Comparison of ENCODE assay signal across 8 cellular contexts in the genomic region with DNA sequence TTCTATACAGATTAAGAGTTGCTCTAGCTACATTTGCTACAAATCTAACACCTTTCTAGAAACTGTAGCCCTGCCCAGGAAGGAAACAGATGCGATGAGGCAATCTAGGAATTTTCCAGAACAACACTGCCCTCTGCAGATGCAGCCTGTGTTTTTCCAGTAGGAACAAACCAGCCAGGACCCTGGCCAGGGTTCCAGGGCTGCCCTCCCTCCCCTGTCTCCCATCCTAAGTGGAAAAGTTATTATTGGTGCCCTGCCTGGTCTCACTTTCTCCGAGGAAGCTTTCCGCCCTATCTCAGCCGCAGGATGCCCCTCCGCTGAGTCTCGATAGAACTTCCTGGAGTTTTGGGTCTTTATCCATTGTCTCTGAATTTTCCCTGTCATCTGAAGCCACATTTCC. TPM values are rescaled to one million over a fixed set of nuclear protein-coding genes. Genes with fewer than 3 reads are reported as not detected.
A peak's percentile ranks its signal among the peaks of the same experiment; 100 is the strongest.
DNase-seq lines count a peak whose midpoint lies in the region; ATAC-seq and TF ChIP-seq lines count a peak whose summit lies in the region.
"Not testable (repeated sequence)": the region's sequence is repeated elsewhere in the genome, so short reads cannot be mapped to it uniquely, and the experiment has no call there.

No MANE protein-coding gene starts in this region.

- TF ChIP-seq CTCF in AG09319 (IDR thresholded peaks at IDR 0.05; ENCODE audit: low read depth, low read length) (peak; percentile 41), GM10248 (IDR thresholded peaks at IDR 0.05; ENCODE audit: control extremely low read depth, extremely low read depth, low read depth, missing control alignments) (peak; percentile 21), chondrocyte (IDR thresholded peaks at IDR 0.05) (peak; percentile 83)
- not testable (repeated sequence) for TF ChIP-seq CTCF in gastrocnemius medialis (IDR thresholded peaks at IDR 0.05 in 4 of 5, conservative IDR thresholded peaks at IDR 0.05 in 1 of 5)

- not testable (repeated sequence) for H3K36me3 Mint-ChIP-seq in chondrocyte (ENCODE audit: low read depth); memory B cell

- CTCF ChIA-PET in GM10248 (lab: Yijun Ruan, JAX), result interaction anchor here (0.8 to 4.2 kb wide), 3 partner anchors 23 to 188 kb away, joined by 3 to 21 read pairs (median 3); no protein-coding TSS in a partner anchor

- intact Hi-C loops in Right ventricle myocardium inferior (cut with DNase I) (loop anchor here (5.0 kb wide), 1 partner anchor 101 kb away; no protein-coding TSS in a partner anchor), gastrocnemius medialis (cut with DNase I; ENCODE audit: low total_unique reads) (loop anchor here (10.0 kb wide), 2 partner anchors 99 to 139 kb away; partner anchors contain the start of gene RFC2)

- H3K27ac ChIP-seq in gastrocnemius medialis, result peak overlapping the region in 2 of 4 donors; percentile 14 to 26

- not testable (repeated sequence) for H3K4me1 Mint-ChIP-seq in chondrocyte (ENCODE audit: low read depth); memory B cell

- H3K9me3 ChIP-seq in gastrocnemius medialis, result not testable (repeated sequence)

- not testable (repeated sequence) for H3K9me3 Mint-ChIP-seq in chondrocyte (ENCODE audit: low read depth); memory B cell

- not testable (repeated sequence) for H3K27me3 ChIP-seq in gastrocnemius medialis

- POLR2A ChIA-PET in GM10248 (lab: Yijun Ruan, JAX), result not testable (repeated sequence)

- peak overlapping the region; percentile 76 for H3K27ac Mint-ChIP-seq in chondrocyte (ENCODE audit: unreplicated experiment)
- peak overlapping the region; percentile 24 for H3K27ac Mint-ChIP-seq in memory B cell

- H3K4me1 ChIP-seq in gastrocnemius medialis, result not testable (repeated sequence)

- H3K36me3 ChIP-seq in gastrocnemius medialis, result not testable (repeated sequence)

- TF ChIP-seq POLR2A in gastrocnemius medialis (IDR thresholded peaks at IDR 0.05), result not testable (repeated sequence)

- DNase-seq in AG09319 (ENCODE audit: extremely low read depth, low read depth); GM10248 (ENCODE audit: extremely low spot score); Right ventricle myocardium inferior (ENCODE audit: missing footprints); memory B cell (ENCODE audit: low spot score in 2 of 2); gastrocnemius medialis: not testable (repeated sequence)
- DNase-seq in NCI-H1092 treated with DMSO at 0.1 percent for 48 hours (lab: John Stamatoyannopoulos, UW) (peak; percentile 20), SW480 (ENCODE audit: low spot score) (peak; percentile 44), chondrocyte (ENCODE audit: low spot score) (peak; percentile 22)

- not testable (repeated sequence) for H3K4me3 ChIP-seq in gastrocnemius medialis

- ATAC-seq in Right ventricle myocardium inferior, result peak; percentile 56
- not testable (repeated sequence) for ATAC-seq in memory B cell (ENCODE audit: low read depth)
- ATAC-seq in gastrocnemius medialis, result peak; percentile 67 to 68

- in situ Hi-C loops in gastrocnemius medialis (cut with MboI; ENCODE audit: low sequenced_read_pairs in 4 of 4), result loop anchor here in 1 of 4 donors (25.0 kb wide), 1 partner anchor 331 kb away; no protein-coding TSS in a partner anchor

- not testable (repeated sequence) for H3K27me3 Mint-ChIP-seq in chondrocyte (ENCODE audit: low read depth); memory B cell

- H3K4me3 Mint-ChIP-seq in chondrocyte (ENCODE audit: unreplicated experiment); memory B cell: not testable (repeated sequence)

RNA-seq across cellular contexts. Expression of gene GTF2IRD1, which starts 60.0 kb away (rescaled TPM):
- total RNA-seq in chondrocyte (32.4 to 48.5 TPM (median 46.5 TPM) in 3 replicates), Right ventricle myocardium inferior (19.1 TPM), gastrocnemius medialis (100 to 1,000 TPM in 1 of 4 donors, 10 to 100 TPM in 3; 42.9 to 109 (median 77.0) TPM)
